ENCODE assay signal across 16 cellular contexts in the genomic region with DNA sequence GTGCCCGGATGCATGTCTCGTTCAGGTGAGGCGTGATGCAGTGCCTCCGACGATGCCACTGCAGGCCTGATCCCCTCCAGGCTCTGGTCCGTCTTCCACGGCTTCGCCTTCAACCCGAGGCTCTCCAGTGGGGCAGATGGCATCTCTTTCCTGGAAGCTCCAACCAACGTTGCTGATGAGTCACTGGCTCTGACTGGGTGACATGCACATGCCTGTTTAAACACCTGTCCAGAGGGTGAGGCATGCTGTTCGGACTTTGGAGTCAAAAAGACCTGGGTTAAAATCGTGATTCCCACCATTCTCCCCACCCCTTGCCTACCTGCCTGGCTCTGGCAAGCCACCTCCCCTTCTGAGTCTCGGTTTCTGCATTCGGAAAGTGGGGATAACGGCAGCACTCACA. TPM values are rescaled to one million over a fixed set of nuclear protein-coding genes. Genes with fewer than 3 reads are reported as not detected.
A peak's percentile ranks its signal among the peaks of the same experiment; 100 is the strongest.
DNase-seq lines count a peak whose midpoint lies in the region; TF ChIP-seq lines count a peak whose summit lies in the region.
"Had no signal": no experiment of that assay in that cellular context is flagged by ENCODE, and none has a peak within 500 bp of the region (broad histone marks: within the 10 kb centered on the region; RNA-seq: fewer than 3 reads in every experiment).

No MANE protein-coding gene starts in this region.

- H4K20me1 ChIP-seq in mammary epithelial cell (ENCODE audit: insufficient read depth, low read length): no peaks in the 10 kb centered on the region

- CTCF ChIA-PET in mammary epithelial cell (lab: Charles Lee; ENCODE audit: low non-redundant PET): no interaction called here

- dilution Hi-C loops in mammary epithelial cell (cut with HindIII; ENCODE audit: low sequenced_read_pairs): no loop called here

- intact Hi-C loops in mammary epithelial cell (cut with micrococcal nuclease): no loop called here

- H3K79me2 ChIP-seq in mammary epithelial cell (ENCODE audit: insufficient read depth, low read length): no peaks in the 10 kb centered on the region

- in situ Hi-C loops in mammary epithelial cell (cut with MboI; ENCODE audit: low sequenced_read_pairs in 2 of 2): no loop called here

- WGBS in mammary epithelial cell (ENCODE audit: low coverage, missing lambda C conversion rate): 78% methylated on average over 15 of the region's 15 CpGs

- BruUV-seq in mammary epithelial cell (replicated peaks; lab: Mats Ljungman, UMichigan): no TSS peak

- H3K4me1 ChIP-seq in mammary epithelial cell (ENCODE audit: insufficient read depth, low read length): no peaks in the 10 kb centered on the region
- H3K4me1 ChIP-seq: SJSA1 had no signal

- H3K4me3 ChIP-seq in mammary epithelial cell (replicated peaks in 1 of 3; ENCODE audit: insufficient read depth in 1 of 3, low read depth in 2 of 3, low read length in 3 of 3): no peak overlapping the region
- H3K4me3 ChIP-seq: SJSA1 had no signal

- peak; percentile 41 for DNase-seq in HT-29 (ENCODE audit: low spot score)
- DNase-seq in NCI-H69 (lab: John Stamatoyannopoulos, UW): peak; percentile 46
- DNase-seq in mammary epithelial cell: peak; percentile 15
- DNase-seq in mucosa of gallbladder (ENCODE audit: low spot score): peak; percentile 45
- DNase-seq in activated naive CD4-positive, alpha-beta T cell treated with anti-CD3 and anti-CD28 coated beads, Interleukin-2, amount 50 U/mL, for 16 hours: no peak
- no peak for DNase-seq in DMS153 (lab: John Stamatoyannopoulos, UW)
- DNase-seq in NCI-H1417 treated with DMSO at 0.1 percent for 48 hours (lab: John Stamatoyannopoulos, UW): no peak
- DNase-seq: CD4-positive, alpha-beta memory T cell; NCI-H1694; NCI-H82; SW 1271 had no signal

- H3K9ac ChIP-seq in mammary epithelial cell (ENCODE audit: insufficient read depth, low read length): no peak overlapping the region

- no peak overlapping the region for H3K4me2 ChIP-seq in mammary epithelial cell (ENCODE audit: insufficient read depth, low read depth, low read length)

- no peaks in the 10 kb centered on the region for H3K27me3 ChIP-seq in mammary epithelial cell (ENCODE audit: insufficient read depth, low read length)
- H3K27me3 ChIP-seq: SJSA1 had no signal

- no peak overlapping the region for H2AFZ ChIP-seq in mammary epithelial cell (ENCODE audit: low read depth, low read length)

- H3K9me3 ChIP-seq in mammary epithelial cell (replicated peaks; ENCODE audit: insufficient read depth, low read length): no peaks in the 10 kb centered on the region
- H3K9me3 ChIP-seq: SJSA1 had no signal

- TF ChIP-seq CTCF in mammary epithelial cell (conservative IDR thresholded peaks at IDR 0.05 in 1 of 2, IDR thresholded peaks at IDR 0.05 in 1 of 2; ENCODE audit: extremely low read depth in 1 of 2, insufficient read depth in 1 of 2, low read depth in 1 of 2, low read length in 2 of 2): no peak

- no peak overlapping the region for H3K27ac ChIP-seq in mammary epithelial cell (ENCODE audit: insufficient read depth, low read depth, low read length)
- H3K27ac ChIP-seq: SJSA1 had no signal

- no peaks in the 10 kb centered on the region for H3K36me3 ChIP-seq in mammary epithelial cell (ENCODE audit: insufficient read depth, low read length)
- H3K36me3 ChIP-seq: SJSA1 had no signal

RNA-seq across cellular contexts. Expression of a gene that starts 8.7 kb away (rescaled TPM):
- not detected in 2 replicates for total RNA-seq in HT-29 (2014; rRNA removed; shearing (Covaris generic))
- total RNA-seq in mammary epithelial cell: under 1 TPM in 1 of 2 donors, not detected in 1; 0.17 TPM
- not detected for polyA plus RNA-seq in mammary epithelial cell
- polyA minus RNA-seq in mammary epithelial cell: not detected
- 7.7 TPM for total RNA-seq in mucosa of gallbladder
- total RNA-seq: B cell, LHCN-M2, NCI-H460, SJSA1 had no signal
- polyA plus RNA-seq: IgD-negative memory B cell had no signal

Comparison
In these comparisons a context has a peak if more than half of its experiments do, and no peak if none do; other contexts are left out.
1. DNase-seq: peak in HT-29 (single experiment), NCI-H69 (single experiment), mammary epithelial cell (single experiment) and mucosa of gallbladder (single experiment); none in activated naive CD4-positive, alpha-beta T cell treated with anti-CD3 and anti-CD28 coated beads, Interleukin-2, amount 50 U/mL, for 16 hours (single experiment), DMS153 (single experiment) and NCI-H1417 treated with DMSO at 0.1 percent for 48 hours (single experiment).